8 cellular contexts compared by ENCODE assay signal in the genomic region with DNA sequence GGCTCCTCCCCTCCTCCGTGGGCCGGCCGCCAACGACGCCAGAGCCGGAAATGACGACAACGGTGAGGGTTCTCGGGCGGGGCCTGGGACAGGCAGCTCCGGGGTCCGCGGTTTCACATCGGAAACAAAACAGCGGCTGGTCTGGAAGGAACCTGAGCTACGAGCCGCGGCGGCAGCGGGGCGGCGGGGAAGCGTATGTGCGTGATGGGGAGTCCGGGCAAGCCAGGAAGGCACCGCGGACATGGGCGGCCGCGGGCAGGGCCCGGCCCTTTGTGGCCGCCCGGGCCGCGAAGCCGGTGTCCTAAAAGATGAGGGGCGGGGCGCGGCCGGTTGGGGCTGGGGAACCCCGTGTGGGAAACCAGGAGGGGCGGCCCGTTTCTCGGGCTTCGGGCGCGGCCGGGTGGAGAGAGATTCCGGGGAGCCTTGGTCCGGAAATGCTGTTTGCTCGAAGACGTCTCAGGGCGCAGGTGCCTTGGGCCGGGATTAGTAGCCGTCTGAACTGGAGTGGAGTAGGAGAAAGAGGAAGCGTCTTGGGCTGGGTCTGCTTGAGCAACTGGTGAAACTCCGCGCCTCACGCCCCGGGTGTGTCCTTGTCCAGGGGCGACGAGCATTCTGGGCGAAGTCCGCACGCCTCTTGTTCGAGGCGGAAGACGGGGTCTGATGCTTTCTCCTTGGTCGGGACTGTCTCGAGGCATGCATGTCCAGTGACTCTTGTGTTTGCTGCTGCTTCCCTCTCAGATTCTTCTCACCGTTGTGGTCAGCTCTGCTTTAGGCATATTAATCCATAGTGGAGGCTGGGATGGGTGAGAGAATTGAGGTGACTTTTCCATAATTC. TPM values are rescaled to one million over a fixed set of nuclear protein-coding genes. Genes with fewer than 3 reads are reported as not detected.
DNase-seq lines count a peak whose midpoint lies in the region; ATAC-seq and TF ChIP-seq lines count a peak whose summit lies in the region.

A gene (plus strand): TSS at position 121 of the 835 bp plus-strand sequence. CDS start 11,513 bp downstream, outside the sequence.

- POLR2A ChIA-PET in AG04449 (lab: Yijun Ruan, JAX) = interaction anchor here (0.9 to 1.2 kb wide), 3 partner anchors 11 to 16 kb away, joined by 4 to 5 read pairs (median 4); no protein-coding TSS in a partner anchor

- CTCF ChIA-PET in AG04449 (lab: Yijun Ruan, JAX) = interaction anchor here (1.5 to 1.8 kb wide), 2 partner anchors 11 kb away, joined by 4 to 8 read pairs; no protein-coding TSS in a partner anchor
- CTCF ChIA-PET in mammary epithelial cell (lab: Charles Lee; ENCODE audit: low non-redundant PET) = no interaction called here

- intact Hi-C loops in mammary epithelial cell (cut with micrococcal nuclease) = no loop called here

- H3K4me3 ChIP-seq in AG04449 (ENCODE audit: low read depth, low read length) (peak within 1 kb of the TSS; percentile 88), WI38 (ENCODE audit: low read depth, low read length) (peak within 1 kb of the TSS; percentile 91), mammary epithelial cell (replicated peaks in 1 of 3; ENCODE audit: insufficient read depth in 1 of 3, low read depth in 2 of 3, low read length in 3 of 3) (peak within 1 kb of the TSS; percentile 59 to 85 (median 63)), iPS-20b (ENCODE audit: low read length) (peak within 1 kb of the TSS; percentile 85), skin epidermis (peak within 1 kb of the TSS; percentile 66 to 98 (median 94))

- H3K27me3 ChIP-seq in mammary epithelial cell (ENCODE audit: insufficient read depth, low read length) (no peaks in the 10 kb centered on the region), iPS-20b (ENCODE audit: insufficient read depth, low read length) (no peaks in the 10 kb centered on the region)

- ATAC-seq in GM18873 (IDR thresholded peaks at IDR 0.05; ENCODE audit: low FRiP score, unreplicated experiment) (peak; percentile 76), HG03135 (IDR thresholded peaks at IDR 0.05; ENCODE audit: unreplicated experiment) (peak; percentile 86)

- in situ Hi-C loops in mammary epithelial cell (cut with MboI; ENCODE audit: low sequenced_read_pairs in 2 of 2) = no loop called here

- H3K9ac ChIP-seq in mammary epithelial cell (ENCODE audit: insufficient read depth, low read length) (peak within 1 kb of the TSS; percentile 92), iPS-20b (ENCODE audit: low read depth, low read length) (peak within 1 kb of the TSS; percentile 81)

- peak within 1 kb of the TSS; percentile 76 for H3K27ac ChIP-seq in mammary epithelial cell (ENCODE audit: insufficient read depth, low read depth, low read length)
- no peak within 1 kb of the TSS for H3K27ac ChIP-seq in iPS-20b (ENCODE audit: low read length)
- H3K27ac ChIP-seq in skin epidermis = peak within 1 kb of the TSS; percentile 82 to 99 (median 96)

- peaks cover 45% of the 10 kb centered on the region for H3K79me2 ChIP-seq in mammary epithelial cell (ENCODE audit: insufficient read depth, low read length)

- TSS peak; percentile 81 for BruUV-seq in mammary epithelial cell (replicated peaks; lab: Mats Ljungman, UMichigan)

- WGBS in mammary epithelial cell (ENCODE audit: low coverage, missing lambda C conversion rate) = under 1% methylated on average over 23 of the region's 71 CpGs

- TF ChIP-seq CTCF in AG04449 (IDR thresholded peaks at IDR 0.05; ENCODE audit: insufficient read depth, low read length, missing control alignments) = no peak
- no peak for TF ChIP-seq CTCF in WI38 (IDR thresholded peaks at IDR 0.05; ENCODE audit: low read depth, low read length)
- no peak for TF ChIP-seq CTCF in mammary epithelial cell (conservative IDR thresholded peaks at IDR 0.05 in 1 of 2, IDR thresholded peaks at IDR 0.05 in 1 of 2; ENCODE audit: extremely low read depth in 1 of 2, insufficient read depth in 1 of 2, low read depth in 1 of 2, low read length in 2 of 2)

- H3K4me1 ChIP-seq in mammary epithelial cell (ENCODE audit: insufficient read depth, low read length) = peaks cover 13% of the 10 kb centered on the region
- H3K4me1 ChIP-seq in iPS-20b (ENCODE audit: insufficient read depth, low read length) = peaks cover 7% of the 10 kb centered on the region

- H4K20me1 ChIP-seq in mammary epithelial cell (ENCODE audit: insufficient read depth, low read length) = no peaks in the 10 kb centered on the region

- DNase-seq in AG04449 (ENCODE audit: low read depth, low spot score) = no peak
- peak; percentile 91 for DNase-seq in NCI-H2227 treated with DMSO at 0.1 percent for 48 hours (lab: John Stamatoyannopoulos, UW)
- peak; percentile 93 for DNase-seq in mammary epithelial cell

- H3K4me2 ChIP-seq in mammary epithelial cell (ENCODE audit: insufficient read depth, low read depth, low read length) = peak within 1 kb of the TSS; percentile 78

- dilution Hi-C loops in mammary epithelial cell (cut with HindIII; ENCODE audit: low sequenced_read_pairs) = no loop called here

- no peaks in the 10 kb centered on the region for H3K9me3 ChIP-seq in mammary epithelial cell (replicated peaks; ENCODE audit: insufficient read depth, low read length)
- H3K9me3 ChIP-seq in iPS-20b (ENCODE audit: insufficient read depth, low read depth, low read length) = no peaks in the 10 kb centered on the region

- H2AFZ ChIP-seq in mammary epithelial cell (ENCODE audit: low read depth, low read length) = peak within 1 kb of the TSS; percentile 73

- H3K36me3 ChIP-seq in mammary epithelial cell (ENCODE audit: insufficient read depth, low read length) (no peaks in the 10 kb centered on the region), iPS-20b (ENCODE audit: insufficient read depth, low read depth, low read length) (no peaks in the 10 kb centered on the region)

RNA-seq across cellular contexts. Expression of the gene that starts here (rescaled TPM):
- 10 to 100 TPM; 60.4 to 69.8 TPM for total RNA-seq in mammary epithelial cell
- polyA plus RNA-seq in mammary epithelial cell = 12.6 TPM
- polyA minus RNA-seq in mammary epithelial cell = 168 TPM
